2 cellular contexts compared by ENCODE assay signal in the genomic region with DNA sequence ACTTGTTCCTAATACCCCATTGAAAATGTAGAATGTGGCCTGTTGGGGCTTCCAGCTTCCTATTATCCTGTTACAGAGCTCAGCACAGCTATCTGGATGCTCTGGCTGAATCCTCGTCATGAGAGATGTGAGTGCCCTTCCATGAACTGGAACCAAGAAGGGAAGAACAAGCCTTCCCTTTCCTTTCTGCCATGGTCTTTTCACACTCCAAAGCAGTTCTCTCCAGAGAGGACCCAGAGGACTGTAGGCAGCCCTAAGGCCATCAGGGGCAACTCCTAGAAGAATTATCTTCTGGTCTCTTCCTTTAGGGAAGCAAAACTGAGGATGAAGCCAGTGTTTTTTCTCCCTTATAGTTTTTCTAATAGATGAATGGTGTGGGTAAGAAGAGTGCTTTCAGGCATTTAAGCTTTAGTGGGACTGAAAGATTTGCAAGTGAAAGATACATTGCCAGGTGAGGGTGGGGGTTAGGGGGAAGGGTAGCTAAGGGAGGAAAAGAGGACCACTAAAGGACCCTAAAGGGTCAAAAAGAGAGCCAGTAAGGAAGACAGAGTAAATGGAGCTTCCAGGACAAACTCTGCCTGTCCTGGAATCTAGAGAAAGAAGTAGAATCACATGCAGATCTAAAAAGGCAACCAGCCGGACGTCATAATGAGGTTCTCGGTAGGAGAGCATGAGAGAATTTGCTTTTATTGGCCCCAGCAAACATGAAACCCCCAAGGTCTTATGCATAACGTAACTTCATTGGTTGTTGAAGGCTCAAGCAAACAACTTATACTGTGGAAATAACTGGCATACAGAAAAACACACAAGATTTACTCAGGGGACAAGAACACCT.
TF ChIP-seq lines count a peak whose summit lies in the region.

No MANE protein-coding gene starts in this region.

TF ChIP-seq in GM23338, 12 proteins besides CTCF, POLR2A, EP300 and RAD21 (continues in another document):
- no peak for TF ChIP-seq STAT1 (IDR thresholded peaks at IDR 0.05; ENCODE audit: unreplicated experiment)
- TF ChIP-seq, protein P1, sequence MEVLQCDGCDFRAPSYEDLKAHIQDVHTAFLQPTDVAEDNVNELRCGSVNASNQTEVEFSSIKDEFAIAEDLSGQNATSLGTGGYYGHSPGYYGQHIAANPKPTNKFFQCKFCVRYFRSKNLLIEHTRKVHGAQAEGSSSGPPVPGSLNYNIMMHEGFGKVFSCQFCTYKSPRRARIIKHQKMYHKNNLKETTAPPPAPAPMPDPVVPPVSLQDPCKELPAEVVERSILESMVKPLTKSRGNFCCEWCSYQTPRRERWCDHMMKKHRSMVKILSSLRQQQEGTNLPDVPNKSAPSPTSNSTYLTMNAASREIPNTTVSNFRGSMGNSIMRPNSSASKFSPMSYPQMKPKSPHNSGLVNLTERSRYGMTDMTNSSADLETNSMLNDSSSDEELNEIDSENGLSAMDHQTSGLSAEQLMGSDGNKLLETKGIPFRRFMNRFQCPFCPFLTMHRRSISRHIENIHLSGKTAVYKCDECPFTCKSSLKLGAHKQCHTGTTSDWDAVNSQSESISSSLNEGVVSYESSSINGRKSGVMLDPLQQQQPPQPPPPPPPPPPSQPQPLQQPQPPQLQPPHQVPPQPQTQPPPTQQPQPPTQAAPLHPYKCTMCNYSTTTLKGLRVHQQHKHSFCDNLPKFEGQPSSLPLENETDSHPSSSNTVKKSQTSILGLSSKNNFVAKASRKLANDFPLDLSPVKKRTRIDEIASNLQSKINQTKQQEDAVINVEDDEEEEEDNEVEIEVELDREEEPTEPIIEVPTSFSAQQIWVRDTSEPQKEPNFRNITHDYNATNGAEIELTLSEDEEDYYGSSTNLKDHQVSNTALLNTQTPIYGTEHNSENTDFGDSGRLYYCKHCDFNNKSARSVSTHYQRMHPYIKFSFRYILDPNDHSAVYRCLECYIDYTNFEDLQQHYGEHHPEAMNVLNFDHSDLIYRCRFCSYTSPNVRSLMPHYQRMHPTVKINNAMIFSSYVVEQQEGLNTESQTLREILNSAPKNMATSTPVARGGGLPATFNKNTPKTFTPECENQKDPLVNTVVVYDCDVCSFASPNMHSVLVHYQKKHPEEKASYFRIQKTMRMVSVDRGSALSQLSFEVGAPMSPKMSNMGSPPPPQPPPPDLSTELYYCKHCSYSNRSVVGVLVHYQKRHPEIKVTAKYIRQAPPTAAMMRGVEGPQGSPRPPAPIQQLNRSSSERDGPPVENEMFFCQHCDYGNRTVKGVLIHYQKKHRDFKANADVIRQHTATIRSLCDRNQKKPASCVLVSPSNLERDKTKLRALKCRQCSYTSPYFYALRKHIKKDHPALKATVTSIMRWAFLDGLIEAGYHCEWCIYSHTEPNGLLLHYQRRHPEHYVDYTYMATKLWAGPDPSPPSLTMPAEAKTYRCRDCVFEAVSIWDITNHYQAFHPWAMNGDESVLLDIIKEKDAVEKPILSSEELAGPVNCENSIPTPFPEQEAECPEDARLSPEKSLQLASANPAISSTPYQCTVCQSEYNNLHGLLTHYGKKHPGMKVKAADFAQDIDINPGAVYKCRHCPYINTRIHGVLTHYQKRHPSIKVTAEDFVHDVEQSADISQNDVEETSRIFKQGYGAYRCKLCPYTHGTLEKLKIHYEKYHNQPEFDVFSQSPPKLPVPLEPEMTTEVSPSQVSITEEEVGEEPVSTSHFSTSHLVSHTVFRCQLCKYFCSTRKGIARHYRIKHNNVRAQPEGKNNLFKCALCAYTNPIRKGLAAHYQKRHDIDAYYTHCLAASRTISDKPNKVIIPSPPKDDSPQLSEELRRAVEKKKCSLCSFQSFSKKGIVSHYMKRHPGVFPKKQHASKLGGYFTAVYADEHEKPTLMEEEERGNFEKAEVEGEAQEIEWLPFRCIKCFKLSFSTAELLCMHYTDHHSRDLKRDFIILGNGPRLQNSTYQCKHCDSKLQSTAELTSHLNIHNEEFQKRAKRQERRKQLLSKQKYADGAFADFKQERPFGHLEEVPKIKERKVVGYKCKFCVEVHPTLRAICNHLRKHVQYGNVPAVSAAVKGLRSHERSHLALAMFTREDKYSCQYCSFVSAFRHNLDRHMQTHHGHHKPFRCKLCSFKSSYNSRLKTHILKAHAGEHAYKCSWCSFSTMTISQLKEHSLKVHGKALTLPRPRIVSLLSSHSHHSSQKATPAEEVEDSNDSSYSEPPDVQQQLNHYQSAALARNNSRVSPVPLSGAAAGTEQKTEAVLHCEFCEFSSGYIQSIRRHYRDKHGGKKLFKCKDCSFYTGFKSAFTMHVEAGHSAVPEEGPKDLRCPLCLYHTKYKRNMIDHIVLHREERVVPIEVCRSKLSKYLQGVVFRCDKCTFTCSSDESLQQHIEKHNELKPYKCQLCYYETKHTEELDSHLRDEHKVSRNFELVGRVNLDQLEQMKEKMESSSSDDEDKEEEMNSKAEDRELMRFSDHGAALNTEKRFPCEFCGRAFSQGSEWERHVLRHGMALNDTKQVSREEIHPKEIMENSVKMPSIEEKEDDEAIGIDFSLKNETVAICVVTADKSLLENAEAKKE (CRISPR knock-in tag; IDR thresholded peaks at IDR 0.05): no peak
- TF ChIP-seq ZNF114 (CRISPR knock-in tag; IDR thresholded peaks at IDR 0.05): no peak
- TF ChIP-seq ETS1 (IDR thresholded peaks at IDR 0.05): no peak
- no peak for TF ChIP-seq ZNF331 (CRISPR knock-in tag; IDR thresholded peaks at IDR 0.05; ENCODE audit: low read depth)
- TF ChIP-seq JUNB (IDR thresholded peaks at IDR 0.05; ENCODE audit: unreplicated experiment): no peak
- no peak for TF ChIP-seq POLR2AphosphoS5 (IDR thresholded peaks at IDR 0.05; ENCODE audit: low read depth)
- no peak for TF ChIP-seq EZH2phosphoT487 (IDR thresholded peaks at IDR 0.05; ENCODE audit: unreplicated experiment)
- no peak for TF ChIP-seq EZH2 (IDR thresholded peaks at IDR 0.05; ENCODE audit: low read depth, unreplicated experiment)
- TF ChIP-seq NANOG (IDR thresholded peaks at IDR 0.05; ENCODE audit: borderline replicate concordance): no peak
- no peak for TF ChIP-seq CREB1 (CRISPR knock-in tag; IDR thresholded peaks at IDR 0.05; ENCODE audit: low read depth)

TF ChIP-seq in H1, 55 proteins besides CTCF, POLR2A, EP300 and RAD21:
- TF ChIP-seq TAF1 (IDR thresholded peaks at IDR 0.05; ENCODE audit: low read depth, low read length) (no peak), E2F6 (IDR thresholded peaks at IDR 0.05) (no peak)
